In genomic region chr18:49249523-49249922, GRCh38 we compare ENCODE assay signal across 9 cellular contexts.
DNase-seq lines count a peak whose midpoint lies in the region; ATAC-seq and TF ChIP-seq lines count a peak whose summit lies in the region.
"Had no signal": no experiment of that assay in that cellular context is flagged by ENCODE, and none has a peak within 500 bp of the region (broad histone marks: within the 10 kb centered on the region; RNA-seq: fewer than 3 reads in every experiment).

No MANE protein-coding gene starts in this region.

- H3K4me3 ChIP-seq in naive thymus-derived CD4-positive, alpha-beta T cell (ENCODE audit: low read length): no peak overlapping the region
- H3K4me3 ChIP-seq in ascending aorta: no peak overlapping the region

- H3K27ac Mint-ChIP-seq in chondrocyte (ENCODE audit: unreplicated experiment): peak overlapping the region; percentile 75
- H3K27ac Mint-ChIP-seq in naive thymus-derived CD4-positive, alpha-beta T cell: no peak overlapping the region

- peaks cover 9% of the 10 kb centered on the region for H3K36me3 Mint-ChIP-seq in chondrocyte (ENCODE audit: low read depth)
- H3K36me3 Mint-ChIP-seq in naive thymus-derived CD4-positive, alpha-beta T cell: peaks cover 16 to 61% (median 49%) of the 10 kb centered on the region in 5 donors

- peaks cover 7% of the 10 kb centered on the region for H3K9me3 Mint-ChIP-seq in chondrocyte (ENCODE audit: low read depth)
- peaks cover 0 to 9% (median 0%) of the 10 kb centered on the region in 11 donors for H3K9me3 Mint-ChIP-seq in naive thymus-derived CD4-positive, alpha-beta T cell

- intact Hi-C loops in naive thymus-derived CD4-positive, alpha-beta T cell (cut with micrococcal nuclease): no loop called here
- intact Hi-C loops in ascending aorta (cut with DNase I): no loop called here

- ATAC-seq in naive thymus-derived CD4-positive, alpha-beta T cell: peak; percentile 87
- ATAC-seq in GM21515 (IDR thresholded peaks at IDR 0.05; ENCODE audit: unreplicated experiment): no peak
- no peak for ATAC-seq in HG02623 (IDR thresholded peaks at IDR 0.05; ENCODE audit: unreplicated experiment)

- no peaks in the 10 kb centered on the region for H3K4me1 ChIP-seq in naive thymus-derived CD4-positive, alpha-beta T cell (ENCODE audit: control insufficient read depth in 2 of 2, insufficient read depth in 2 of 2, low read length in 2 of 2)
- H3K4me1 ChIP-seq in ascending aorta: peaks cover 0 to 15% of the 10 kb centered on the region in 2 donors

- peak; percentile 93 for DNase-seq in ELR (ENCODE audit: low read depth)
- DNase-seq in MV-4-11 (lab: John Stamatoyannopoulos, UW): peak; percentile 93
- no peak for DNase-seq in chondrocyte (ENCODE audit: low spot score)
- DNase-seq in naive thymus-derived CD4-positive, alpha-beta T cell: no peak
- DNase-seq in ascending aorta (ENCODE audit: low spot score in 2 of 2): no peak
- DNase-seq in ecto neural progenitor cell (ENCODE audit: low spot score): no peak
- DNase-seq: Karpas-422 had no signal

- POLR2A ChIA-PET in naive thymus-derived CD4-positive, alpha-beta T cell (lab: Charles Lee): no interaction called here

- CTCF ChIA-PET in naive thymus-derived CD4-positive, alpha-beta T cell (lab: Charles Lee): no interaction called here

- H3K9me3 ChIP-seq in naive thymus-derived CD4-positive, alpha-beta T cell (ENCODE audit: control insufficient read depth in 2 of 3, low read length in 3 of 3): no peaks in the 10 kb centered on the region
- H3K9me3 ChIP-seq in ascending aorta: no peaks in the 10 kb centered on the region

- H3K36me3 ChIP-seq in naive thymus-derived CD4-positive, alpha-beta T cell (ENCODE audit: control insufficient read depth in 2 of 3, insufficient read depth in 3 of 3, low read length in 3 of 3): peaks cover 0 to 18% (median 0%) of the 10 kb centered on the region in 3 experiments
- H3K36me3 ChIP-seq in ascending aorta: peaks cover 0 to 10% of the 10 kb centered on the region in 2 donors

- peaks cover 33% of the 10 kb centered on the region for H3K4me1 Mint-ChIP-seq in chondrocyte (ENCODE audit: low read depth)
- peaks cover 0 to 5% (median 0%) of the 10 kb centered on the region in 7 donors for H3K4me1 Mint-ChIP-seq in naive thymus-derived CD4-positive, alpha-beta T cell

- TF ChIP-seq CTCF in chondrocyte (IDR thresholded peaks at IDR 0.05) (no peak), ascending aorta (IDR thresholded peaks at IDR 0.05) (no peak)

- no peaks in the 10 kb centered on the region for H3K27me3 ChIP-seq in naive thymus-derived CD4-positive, alpha-beta T cell (ENCODE audit: control insufficient read depth in 2 of 2, insufficient read depth in 2 of 2, low read length in 2 of 2)
- H3K27me3 ChIP-seq in ascending aorta: no peaks in the 10 kb centered on the region

- H3K27me3 Mint-ChIP-seq in chondrocyte (ENCODE audit: low read depth): no peaks in the 10 kb centered on the region
- no peaks in the 10 kb centered on the region for H3K27me3 Mint-ChIP-seq in naive thymus-derived CD4-positive, alpha-beta T cell

- no peak overlapping the region for H3K4me3 Mint-ChIP-seq in chondrocyte (ENCODE audit: unreplicated experiment)
- no peak overlapping the region for H3K4me3 Mint-ChIP-seq in naive thymus-derived CD4-positive, alpha-beta T cell

- H3K27ac ChIP-seq in naive thymus-derived CD4-positive, alpha-beta T cell (ENCODE audit: low read depth, low read length): no peak overlapping the region
- H3K27ac ChIP-seq in ascending aorta: peak overlapping the region in 1 of 2 donors; percentile 27

Comparison
In these comparisons a context has a peak if more than half of its experiments do, and no peak if none do; other contexts are left out.
1. DNase-seq: peak in ELR (single experiment) and MV-4-11 (single experiment); none in chondrocyte (single experiment), naive thymus-derived CD4-positive, alpha-beta T cell (0 of 9), ascending aorta (0 of 2) and ecto neural progenitor cell (single experiment).